Comparison of ENCODE assay signal across 13 cellular contexts in the genomic region with DNA sequence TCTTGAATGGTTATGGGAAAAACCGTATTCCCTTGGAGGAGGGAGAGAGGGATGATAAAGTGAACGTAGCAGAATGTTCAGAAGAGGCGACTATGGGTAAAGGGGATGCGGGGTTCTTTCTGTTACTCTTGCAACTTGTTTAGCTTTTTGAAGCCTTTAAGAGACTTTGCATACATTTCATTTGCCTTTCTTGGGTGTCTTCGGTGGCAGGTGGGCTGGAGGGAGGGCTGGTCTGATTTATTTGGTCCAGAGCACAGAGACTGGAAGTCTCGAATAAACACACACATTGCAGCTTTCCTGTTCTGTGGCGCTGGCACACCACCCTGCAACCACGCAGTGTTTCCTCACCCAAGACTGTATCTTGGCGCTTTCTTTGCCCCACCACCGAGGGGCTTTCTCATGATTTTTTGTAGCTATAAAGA. TPM values are rescaled to one million over a fixed set of nuclear protein-coding genes. Genes with fewer than 3 reads are reported as not detected.
DNase-seq lines count a peak whose midpoint lies in the region; ATAC-seq and TF ChIP-seq lines count a peak whose summit lies in the region.
"Had no signal": no experiment of that assay in that cellular context is flagged by ENCODE, and none has a peak within 500 bp of the region (broad histone marks: within the 10 kb centered on the region; RNA-seq: fewer than 3 reads in every experiment).

No MANE protein-coding gene starts in this region.

- DNase-seq in natural killer cell (no peak), amygdala (lab: John Stamatoyannopoulos, UW) (no peak), anterior cingulate cortex (lab: John Stamatoyannopoulos, UW) (no peak)
- no peak for DNase-seq in natural killer cell treated with Interleukin-12 subunit alpha and Interleukin-12 subunit beta and Interleukin-15 and Interleukin-18, amount 100 ng/mL, for 72 hours (ENCODE audit: low spot score)
- no peak for DNase-seq in activated CD8-positive, alpha-beta T cell treated with anti-CD3 and anti-CD28 coated beads for 36 hours
- DNase-seq: activated effector memory CD4-positive, alpha-beta T cell treated with anti-CD3 and anti-CD28 coated beads, Interleukin-2, amount 50 U/mL, for 16 hours; cerebellar nuclear complex; EL; NCI-H510A; thyroid gland had no signal

- intact Hi-C loops in natural killer cell (cut with micrococcal nuclease) = no loop called here
- intact Hi-C loops in activated CD8-positive, alpha-beta T cell treated with anti-CD3 and anti-CD28 coated beads for 36 hours (cut with micrococcal nuclease) = no loop called here

- H3K27me3 Mint-ChIP-seq in natural killer cell (ENCODE audit: low read depth in 2 of 2) = no peaks in the 10 kb centered on the region
- no peaks in the 10 kb centered on the region for H3K27me3 Mint-ChIP-seq in natural killer cell treated with Interleukin-12 subunit alpha and Interleukin-12 subunit beta and Interleukin-15 and Interleukin-18, amount 100 ng/mL, for 72 hours
- no peaks in the 10 kb centered on the region for H3K27me3 Mint-ChIP-seq in activated CD8-positive, alpha-beta T cell treated with anti-CD3 and anti-CD28 coated beads for 36 hours

- POLR2A ChIA-PET in activated CD8-positive, alpha-beta T cell treated with anti-CD3 and anti-CD28 coated beads for 36 hours (lab: Charles Lee) = interaction anchor here (1.1 to 2.1 kb wide), 4 partner anchors 10 to 63 kb away, joined by 3 to 6 read pairs (median 4); no protein-coding TSS in a partner anchor

- ATAC-seq in natural killer cell (peak in 1 of 3 donors; percentile 30), HG03103 (IDR thresholded peaks at IDR 0.05; ENCODE audit: low read depth, unreplicated experiment) (peak; percentile 45), HG03565 (IDR thresholded peaks at IDR 0.05; ENCODE audit: unreplicated experiment) (no peak), SK-N-SH treated with all-trans-retinoic acid at 6 μM for 48 hours (no peak)
- ATAC-seq in natural killer cell treated with Interleukin-12 subunit alpha and Interleukin-12 subunit beta and Interleukin-15 and Interleukin-18, amount 100 ng/mL, for 72 hours = no peak
- no peak for ATAC-seq in activated CD8-positive, alpha-beta T cell treated with anti-CD3 and anti-CD28 coated beads for 36 hours

- no peak overlapping the region for H3K4me3 Mint-ChIP-seq in natural killer cell
- H3K4me3 Mint-ChIP-seq in natural killer cell treated with Interleukin-12 subunit alpha and Interleukin-12 subunit beta and Interleukin-15 and Interleukin-18, amount 100 ng/mL, for 72 hours = no peak overlapping the region
- no peak overlapping the region for H3K4me3 Mint-ChIP-seq in activated CD8-positive, alpha-beta T cell treated with anti-CD3 and anti-CD28 coated beads for 36 hours

- H3K27ac Mint-ChIP-seq in natural killer cell = peak overlapping the region; percentile 67 to 79
- peak overlapping the region in 1 of 2 donors; percentile 26 for H3K27ac Mint-ChIP-seq in natural killer cell treated with Interleukin-12 subunit alpha and Interleukin-12 subunit beta and Interleukin-15 and Interleukin-18, amount 100 ng/mL, for 72 hours
- peak overlapping the region; percentile 48 for H3K27ac Mint-ChIP-seq in activated CD8-positive, alpha-beta T cell treated with anti-CD3 and anti-CD28 coated beads for 36 hours

- CTCF ChIA-PET in activated CD8-positive, alpha-beta T cell treated with anti-CD3 and anti-CD28 coated beads for 36 hours (lab: Charles Lee) = interaction anchor here (1.1 kb wide), 1 partner anchor 147 kb away, joined by 3 read pairs; no protein-coding TSS in a partner anchor

- no peaks in the 10 kb centered on the region for H3K9me3 Mint-ChIP-seq in natural killer cell
- H3K9me3 Mint-ChIP-seq in natural killer cell treated with Interleukin-12 subunit alpha and Interleukin-12 subunit beta and Interleukin-15 and Interleukin-18, amount 100 ng/mL, for 72 hours = no peaks in the 10 kb centered on the region
- H3K9me3 Mint-ChIP-seq in activated CD8-positive, alpha-beta T cell treated with anti-CD3 and anti-CD28 coated beads for 36 hours = no peaks in the 10 kb centered on the region

- no peak for TF ChIP-seq CTCF in natural killer cell (IDR thresholded peaks at IDR 0.05)
- no peak for TF ChIP-seq CTCF in activated CD8-positive, alpha-beta T cell treated with anti-CD3 and anti-CD28 coated beads for 36 hours (IDR thresholded peaks at IDR 0.05)

- H3K36me3 Mint-ChIP-seq in natural killer cell = peaks cover 8% of the 10 kb centered on the region
- H3K36me3 Mint-ChIP-seq in natural killer cell treated with Interleukin-12 subunit alpha and Interleukin-12 subunit beta and Interleukin-15 and Interleukin-18, amount 100 ng/mL, for 72 hours = peaks cover 11% of the 10 kb centered on the region
- H3K36me3 Mint-ChIP-seq in activated CD8-positive, alpha-beta T cell treated with anti-CD3 and anti-CD28 coated beads for 36 hours (ENCODE audit: low read depth) = peaks cover 57% of the 10 kb centered on the region

- peaks cover 24 to 30% of the 10 kb centered on the region in 2 donors for H3K4me1 Mint-ChIP-seq in natural killer cell
- H3K4me1 Mint-ChIP-seq in natural killer cell treated with Interleukin-12 subunit alpha and Interleukin-12 subunit beta and Interleukin-15 and Interleukin-18, amount 100 ng/mL, for 72 hours (ENCODE audit: low read depth in 2 of 2) = peaks cover 16 to 22% of the 10 kb centered on the region in 2 donors
- H3K4me1 Mint-ChIP-seq in activated CD8-positive, alpha-beta T cell treated with anti-CD3 and anti-CD28 coated beads for 36 hours (ENCODE audit: low read depth) = peaks cover 29% of the 10 kb centered on the region

TF ChIP-seq in SK-N-SH treated with all-trans-retinoic acid at 6 μM for 48 hours, 23 proteins besides CTCF, POLR2A, EP300 and RAD21:
- TF ChIP-seq, protein P1, sequence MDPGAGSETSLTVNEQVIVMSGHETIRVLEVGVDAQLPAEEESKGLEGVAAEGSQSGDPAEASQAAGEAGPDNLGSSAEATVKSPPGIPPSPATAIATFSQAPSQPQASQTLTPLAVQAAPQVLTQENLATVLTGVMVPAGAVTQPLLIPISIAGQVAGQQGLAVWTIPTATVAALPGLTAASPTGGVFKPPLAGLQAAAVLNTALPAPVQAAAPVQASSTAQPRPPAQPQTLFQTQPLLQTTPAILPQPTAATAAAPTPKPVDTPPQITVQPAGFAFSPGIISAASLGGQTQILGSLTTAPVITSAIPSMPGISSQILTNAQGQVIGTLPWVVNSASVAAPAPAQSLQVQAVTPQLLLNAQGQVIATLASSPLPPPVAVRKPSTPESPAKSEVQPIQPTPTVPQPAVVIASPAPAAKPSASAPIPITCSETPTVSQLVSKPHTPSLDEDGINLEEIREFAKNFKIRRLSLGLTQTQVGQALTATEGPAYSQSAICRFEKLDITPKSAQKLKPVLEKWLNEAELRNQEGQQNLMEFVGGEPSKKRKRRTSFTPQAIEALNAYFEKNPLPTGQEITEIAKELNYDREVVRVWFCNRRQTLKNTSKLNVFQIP (CRISPR knock-in tag; IDR thresholded peaks at IDR 0.05; ENCODE audit: borderline replicate concordance, low read depth) = no peak
- TF ChIP-seq ARNTL (CRISPR knock-in tag; IDR thresholded peaks at IDR 0.05; ENCODE audit: borderline replicate concordance, low read depth) (no peak), BACH2 (CRISPR knock-in tag; IDR thresholded peaks at IDR 0.05; ENCODE audit: borderline replicate concordance) (no peak), ESRRG (CRISPR knock-in tag; IDR thresholded peaks at IDR 0.05) (no peak), ZFP3 (CRISPR knock-in tag; IDR thresholded peaks at IDR 0.05) (no peak), PPARA (CRISPR knock-in tag; IDR thresholded peaks at IDR 0.05; ENCODE audit: borderline replicate concordance) (no peak)
- TF ChIP-seq, protein P2, sequence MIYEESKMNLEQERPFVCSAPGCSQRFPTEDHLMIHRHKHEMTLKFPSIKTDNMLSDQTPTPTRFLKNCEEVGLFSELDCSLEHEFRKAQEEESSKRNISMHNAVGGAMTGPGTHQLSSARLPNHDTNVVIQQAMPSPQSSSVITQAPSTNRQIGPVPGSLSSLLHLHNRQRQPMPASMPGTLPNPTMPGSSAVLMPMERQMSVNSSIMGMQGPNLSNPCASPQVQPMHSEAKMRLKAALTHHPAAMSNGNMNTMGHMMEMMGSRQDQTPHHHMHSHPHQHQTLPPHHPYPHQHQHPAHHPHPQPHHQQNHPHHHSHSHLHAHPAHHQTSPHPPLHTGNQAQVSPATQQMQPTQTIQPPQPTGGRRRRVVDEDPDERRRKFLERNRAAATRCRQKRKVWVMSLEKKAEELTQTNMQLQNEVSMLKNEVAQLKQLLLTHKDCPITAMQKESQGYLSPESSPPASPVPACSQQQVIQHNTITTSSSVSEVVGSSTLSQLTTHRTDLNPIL (CRISPR knock-in tag; IDR thresholded peaks at IDR 0.05; ENCODE audit: low read depth) = no peak

RNA-seq across cellular contexts. Expression of a gene that starts 23.2 kb away (rescaled TPM):
- total RNA-seq in natural killer cell = 10 to 100 TPM; 11.2 to 14.5 (median 12.9) TPM
- 10 to 100 TPM; 17.1 to 29.2 TPM for total RNA-seq in natural killer cell treated with Interleukin-12 subunit alpha and Interleukin-12 subunit beta and Interleukin-15 and Interleukin-18, amount 100 ng/mL, for 72 hours
- 10 to 100 TPM; 38.2 to 38.3 TPM for total RNA-seq in activated CD8-positive, alpha-beta T cell treated with anti-CD3 and anti-CD28 coated beads for 36 hours

RNA-seq across cellular contexts. Expression of a gene that starts 26.5 kb away (rescaled TPM):
- not detected for total RNA-seq in natural killer cell
- not detected for total RNA-seq in natural killer cell treated with Interleukin-12 subunit alpha and Interleukin-12 subunit beta and Interleukin-15 and Interleukin-18, amount 100 ng/mL, for 72 hours
- total RNA-seq in activated CD8-positive, alpha-beta T cell treated with anti-CD3 and anti-CD28 coated beads for 36 hours = not detected

RNA-seq across cellular contexts. Expression of a gene that starts 28.7 kb away (rescaled TPM):
- 100 to 1,000 TPM in 1 of 3 donors, 10 to 100 TPM in 2; 85.3 to 109 (median 97.7) TPM for total RNA-seq in natural killer cell
- 10 to 100 TPM; 66.1 to 67.4 TPM for total RNA-seq in natural killer cell treated with Interleukin-12 subunit alpha and Interleukin-12 subunit beta and Interleukin-15 and Interleukin-18, amount 100 ng/mL, for 72 hours
- 10 to 100 TPM; 32.6 to 33.8 TPM for total RNA-seq in activated CD8-positive, alpha-beta T cell treated with anti-CD3 and anti-CD28 coated beads for 36 hours
